In the genomic region with DNA sequence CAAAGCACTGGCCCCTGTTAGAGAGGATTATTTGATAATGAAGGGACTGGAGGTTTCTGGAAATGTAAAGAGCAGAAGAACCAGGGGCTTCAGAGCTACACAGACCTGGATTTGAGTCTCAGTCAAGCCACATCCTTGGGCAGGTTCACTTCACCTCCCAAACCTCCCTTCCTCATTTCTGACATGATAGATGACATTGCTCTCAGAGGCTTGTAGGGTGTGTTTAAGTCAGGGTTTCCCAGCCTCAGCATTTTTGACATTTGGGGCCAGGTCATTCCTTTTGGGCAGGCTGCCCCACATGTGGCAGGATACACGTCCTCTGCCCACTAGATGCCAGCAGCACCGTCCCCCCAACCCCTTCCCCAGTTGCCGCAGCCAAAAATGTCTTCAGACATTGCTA, we compare ENCODE assay signal across 29 cellular contexts.
"Had no signal": no experiment of that assay in that cellular context is flagged by ENCODE, and none has a peak within 500 bp of the region (broad histone marks: within the 10 kb centered on the region; RNA-seq: fewer than 3 reads in every experiment).

No MANE protein-coding gene starts in this region.

- H3K9me3 ChIP-seq: stomach, suprapubic skin, testis, thoracic aorta, thyroid gland, tibial artery, tibial nerve, transverse colon, upper lobe of left lung, upper lobe of right lung, uterus, vagina had no signal

- H3K4me3 Mint-ChIP-seq: stimulated activated effector memory CD8-positive, alpha-beta T cell treated with anti-CD3 and anti-CD28 coated beads, Interleukin-12 subunit alpha, Interleukin-12 subunit beta, amount 100 ng/mL, for 72 hours; stimulated activated memory B cell treated with anti-CD40 and anti-IgM and Interleukin-4, amounts not matched to agents 10 μg/mL and 1 μg/mL and 100 μg/mL, for 72 hours; stimulated activated naive B cell treated with anti-CD40 and anti-IgM and Interleukin-4, amounts not matched to agents 10 μg/mL and 1 μg/mL and 100 μg/mL, for 72 hours; stimulated activated naive CD8-positive, alpha-beta T cell treated with anti-CD3 and anti-CD28 coated beads, Interleukin-15, amount 100 ng/mL, for 72 hours; stimulated activated naive CD8-positive, alpha-beta T cell treated with anti-CD3 and anti-CD28 coated beads, Interleukin-15, Interleukin-2, amounts not matched to agents 100 ng/mL and 50 ng/mL, for 24 hours; type B pancreatic cell had no signal

- H3K4me1 Mint-ChIP-seq: stimulated activated effector memory CD8-positive, alpha-beta T cell treated with anti-CD3 and anti-CD28 coated beads, Interleukin-12 subunit alpha, Interleukin-12 subunit beta, amount 100 ng/mL, for 72 hours; stimulated activated memory B cell treated with anti-CD40 and anti-IgM and Interleukin-4, amounts not matched to agents 10 μg/mL and 1 μg/mL and 100 μg/mL, for 72 hours; stimulated activated naive B cell treated with anti-CD40 and anti-IgM and Interleukin-4, amounts not matched to agents 10 μg/mL and 1 μg/mL and 100 μg/mL, for 72 hours; stimulated activated naive CD8-positive, alpha-beta T cell treated with anti-CD3 and anti-CD28 coated beads, Interleukin-15, amount 100 ng/mL, for 72 hours had no signal

- H3K4me3 ChIP-seq: stomach, suprapubic skin, testis, thoracic aorta, thyroid gland, tibial artery, tibial nerve, transverse colon, upper lobe of left lung, upper lobe of right lung, uterus, vagina had no signal

- H3K9me3 Mint-ChIP-seq: stimulated activated effector memory CD8-positive, alpha-beta T cell treated with anti-CD3 and anti-CD28 coated beads, Interleukin-12 subunit alpha, Interleukin-12 subunit beta, amount 100 ng/mL, for 72 hours; stimulated activated memory B cell treated with anti-CD40 and anti-IgM and Interleukin-4, amounts not matched to agents 10 μg/mL and 1 μg/mL and 100 μg/mL, for 72 hours; stimulated activated naive B cell treated with anti-CD40 and anti-IgM and Interleukin-4, amounts not matched to agents 10 μg/mL and 1 μg/mL and 100 μg/mL, for 72 hours; stimulated activated naive CD8-positive, alpha-beta T cell treated with anti-CD3 and anti-CD28 coated beads, Interleukin-15, amount 100 ng/mL, for 72 hours; stimulated activated naive CD8-positive, alpha-beta T cell treated with anti-CD3 and anti-CD28 coated beads, Interleukin-15, Interleukin-2, amounts not matched to agents 100 ng/mL and 50 ng/mL, for 24 hours; type B pancreatic cell had no signal

- ATAC-seq: stimulated activated memory B cell treated with anti-CD40 and anti-IgM and Interleukin-4, amounts not matched to agents 10 μg/mL and 1 μg/mL and 100 μg/mL, for 72 hours; stimulated activated naive B cell treated with anti-CD40 and anti-IgM and Interleukin-4, amounts not matched to agents 10 μg/mL and 1 μg/mL and 100 μg/mL, for 72 hours; stimulated activated naive CD8-positive, alpha-beta T cell treated with anti-CD3 and anti-CD28 coated beads, Interleukin-15, amount 100 ng/mL, for 72 hours; upper lobe of right lung had no signal

- FAIRE-seq: urothelium cell line had no signal

- H3K36me3 Mint-ChIP-seq: stimulated activated effector memory CD8-positive, alpha-beta T cell treated with anti-CD3 and anti-CD28 coated beads, Interleukin-12 subunit alpha, Interleukin-12 subunit beta, amount 100 ng/mL, for 72 hours; stimulated activated memory B cell treated with anti-CD40 and anti-IgM and Interleukin-4, amounts not matched to agents 10 μg/mL and 1 μg/mL and 100 μg/mL, for 72 hours; stimulated activated naive B cell treated with anti-CD40 and anti-IgM and Interleukin-4, amounts not matched to agents 10 μg/mL and 1 μg/mL and 100 μg/mL, for 72 hours; type B pancreatic cell had no signal

- DNase-seq: stimulated activated CD4-positive, alpha-beta T cell treated with anti-CD3 and anti-CD28 coated beads, Interleukin-2, amount 100 ng/mL, for 48 hours; stimulated activated CD4-positive, alpha-beta T cell treated with anti-CD3 and anti-CD28 coated beads, Interleukin-4, amount 100 ng/mL, for 1 hour; stimulated activated CD4-positive, alpha-beta T cell treated with anti-CD3 and anti-CD28 coated beads, Interleukin-4, amount 100 ng/mL, for 24 hours; stimulated activated CD4-positive, alpha-beta T cell treated with anti-CD3 and anti-CD28 coated beads, Interleukin-4, amount 100 ng/mL, for 4 hours; stimulated activated CD8-positive, alpha-beta memory T cell treated with anti-CD3 and anti-CD28 coated beads, Interleukin-4, amount 100 ng/mL, for 48 hours; stimulated activated naive B cell treated with anti-CD40 and anti-IgM and Interleukin-4, amounts not matched to agents 10 μg/mL and 1 μg/mL and 100 μg/mL, for 72 hours; stimulated activated naive CD4-positive, alpha-beta T cell; stimulated activated naive CD4-positive, alpha-beta T cell treated with Interleukin-2 at 50 U/mL for 16 hours; stimulated activated naive CD8-positive, alpha-beta T cell treated with anti-CD3 and anti-CD28 coated beads, Interleukin-15, amount 100 ng/mL, for 72 hours; stimulated activated naive CD8-positive, alpha-beta T cell treated with anti-CD3 and anti-CD28 coated beads, Interleukin-15, Interleukin-2, amounts not matched to agents 100 U/mL and 50 U/mL, for 24 hours; stomach; substantia nigra; testis; thyroid gland; tibial artery; transverse colon; trophoblast cell; upper lobe of left lung; upper lobe of right lung; uterus had no signal

- H3K27ac Mint-ChIP-seq: stimulated activated effector memory CD8-positive, alpha-beta T cell treated with anti-CD3 and anti-CD28 coated beads, Interleukin-12 subunit alpha, Interleukin-12 subunit beta, amount 100 ng/mL, for 72 hours; stimulated activated memory B cell treated with anti-CD40 and anti-IgM and Interleukin-4, amounts not matched to agents 10 μg/mL and 1 μg/mL and 100 μg/mL, for 72 hours; stimulated activated naive B cell treated with anti-CD40 and anti-IgM and Interleukin-4, amounts not matched to agents 10 μg/mL and 1 μg/mL and 100 μg/mL, for 72 hours; stimulated activated naive CD8-positive, alpha-beta T cell treated with anti-CD3 and anti-CD28 coated beads, Interleukin-15, amount 100 ng/mL, for 72 hours; stimulated activated naive CD8-positive, alpha-beta T cell treated with anti-CD3 and anti-CD28 coated beads, Interleukin-15, Interleukin-2, amounts not matched to agents 100 ng/mL and 50 ng/mL, for 24 hours; type B pancreatic cell had no signal

- H3K27me3 ChIP-seq: testis, thyroid gland, upper lobe of left lung, uterus, vagina had no signal

- H3K36me3 ChIP-seq: stomach, suprapubic skin, thoracic aorta, thyroid gland, tibial artery, tibial nerve, transverse colon, upper lobe of left lung, upper lobe of right lung, uterus, vagina had no signal

- H3K27ac ChIP-seq: stomach, suprapubic skin, testis, thoracic aorta, thyroid gland, tibial artery, tibial nerve, transverse colon, upper lobe of left lung, upper lobe of right lung, uterus, vagina had no signal

- H3K4me1 ChIP-seq: stomach, suprapubic skin, testis, thyroid gland, tibial artery, tibial nerve, transverse colon, upper lobe of left lung, upper lobe of right lung, uterus, vagina had no signal
